ENCODE assay signal across 1 cellular context in genomic region chr18:58280159-58280540, GRCh38.
TF ChIP-seq lines count a peak whose summit lies in the region.

No MANE protein-coding gene starts in this region.

TF ChIP-seq in H1, 55 proteins besides CTCF, POLR2A, EP300 and RAD21:
- TF ChIP-seq RFX5 (IDR thresholded peaks at IDR 0.05; ENCODE audit: borderline replicate concordance, low read depth, low read length), result no peak
- TF ChIP-seq SIRT6 (IDR thresholded peaks at IDR 0.05; ENCODE audit: low read length), result no peak
- TF ChIP-seq SRF (IDR thresholded peaks at IDR 0.05; ENCODE audit: low read depth, low read length), result no peak
- TF ChIP-seq EZH2 (IDR thresholded peaks at IDR 0.05; ENCODE audit: low read depth, low read length, severe bottlenecking), result no peak
- no peak for TF ChIP-seq POU5F1 (IDR thresholded peaks at IDR 0.05; ENCODE audit: low read depth, low read length)
- TF ChIP-seq HDAC6 (IDR thresholded peaks at IDR 0.05; ENCODE audit: low read depth, low read length), result no peak
- no peak for TF ChIP-seq RBBP5 (IDR thresholded peaks at IDR 0.05; ENCODE audit: borderline replicate concordance, low read depth, low read length)
- no peak for TF ChIP-seq SP2 (IDR thresholded peaks at IDR 0.05; ENCODE audit: low read length)
- no peak for TF ChIP-seq ATF2 (IDR thresholded peaks at IDR 0.05; ENCODE audit: low read length)
- no peak for TF ChIP-seq GTF2F1 (IDR thresholded peaks at IDR 0.05; ENCODE audit: borderline replicate concordance, low read depth, low read length)
- no peak for TF ChIP-seq MAX (IDR thresholded peaks at IDR 0.05)
- TF ChIP-seq SUZ12 (IDR thresholded peaks at IDR 0.05; ENCODE audit: low read length), result no peak
- no peak for TF ChIP-seq KDM4A (IDR thresholded peaks at IDR 0.05; ENCODE audit: low read depth, low read length, severe bottlenecking)
TF ChIP-seq in H1: peak in this region for 0.
